In genomic region chr16:49834496-49835009, GRCh38 we compare ENCODE assay signal across 13 cellular contexts. TPM values are rescaled to one million over a fixed set of nuclear protein-coding genes. Genes with fewer than 3 reads are reported as not detected.
A peak's percentile ranks its signal among the peaks of the same experiment; 100 is the strongest.
DNase-seq lines count a peak whose midpoint lies in the region; ATAC-seq and TF ChIP-seq lines count a peak whose summit lies in the region.
"Had no signal": no experiment of that assay in that cellular context is flagged by ENCODE, and none has a peak within 500 bp of the region (broad histone marks: within the 10 kb centered on the region; RNA-seq: fewer than 3 reads in every experiment).

No MANE protein-coding gene starts in this region.

- no peak overlapping the region for H3K4me3 ChIP-seq in SK-N-SH (ENCODE audit: low read depth in 2 of 2, low read length in 1 of 2)
- no peak overlapping the region for H3K4me3 ChIP-seq in hepatocyte
- H3K4me3 ChIP-seq in ovary = no peak overlapping the region
- H3K4me3 ChIP-seq in aorta (ENCODE audit: low read length in 2 of 2) = no peak overlapping the region
- H3K4me3 ChIP-seq: right lobe of liver had no signal

- H2AFZ ChIP-seq in SK-N-SH (ENCODE audit: low read depth) (no peak overlapping the region), hepatocyte (no peak overlapping the region)

- H3K79me2 ChIP-seq in SK-N-SH (ENCODE audit: insufficient read depth) (no peaks in the 10 kb centered on the region), hepatocyte (peaks cover 66% of the 10 kb centered on the region)

- H3K4me2 ChIP-seq in SK-N-SH (no peak overlapping the region), hepatocyte (peak overlapping the region; percentile 76)

- CTCF ChIA-PET in SK-N-SH (lab: Yijun Ruan, JAX) = interaction anchor here (0.7 to 1.9 kb wide), 3 partner anchors 23 to 226 kb away, joined by 3 to 11 read pairs (median 3); no protein-coding TSS in a partner anchor

- TF ChIP-seq CTCF in SK-N-SH (IDR thresholded peaks at IDR 0.05) (no peak), hepatocyte (IDR thresholded peaks at IDR 0.05; ENCODE audit: poor library complexity) (no peak), ovary (IDR thresholded peaks at IDR 0.05) (no peak)

- H3K27me3 ChIP-seq in SK-N-SH (ENCODE audit: insufficient read depth) (no peaks in the 10 kb centered on the region), hepatocyte (no peaks in the 10 kb centered on the region), ovary (no peaks in the 10 kb centered on the region), aorta (ENCODE audit: control insufficient read depth in 1 of 2, insufficient read depth in 2 of 2, low read length in 1 of 2) (no peaks in the 10 kb centered on the region)
- H3K27me3 ChIP-seq: right lobe of liver had no signal

- H3K9me3 ChIP-seq in SK-N-SH (no peaks in the 10 kb centered on the region), hepatocyte (ENCODE audit: low read depth) (no peaks in the 10 kb centered on the region), ovary (no peaks in the 10 kb centered on the region), aorta (ENCODE audit: control insufficient read depth, low read length) (no peaks in the 10 kb centered on the region)
- H3K9me3 ChIP-seq: right lobe of liver had no signal

- H3K27ac ChIP-seq in SK-N-SH (ENCODE audit: low read depth in 2 of 2, low read length in 1 of 2) = peak overlapping the region in 1 of 2 experiments; percentile 88; a peak in 2 of 4 replicates
- peak overlapping the region; percentile 98 for H3K27ac ChIP-seq in hepatocyte
- H3K27ac ChIP-seq in ovary = peak overlapping the region; percentile 78 to 85
- peak overlapping the region; percentile 58 to 74 for H3K27ac ChIP-seq in aorta (ENCODE audit: low read depth in 1 of 2, low read length in 2 of 2)

- no peak for TF ChIP-seq RAD21 in SK-N-SH (IDR thresholded peaks at IDR 0.05; ENCODE audit: low read length)

- H3K9me2 ChIP-seq in SK-N-SH = no peaks in the 10 kb centered on the region
- no peaks in the 10 kb centered on the region for H3K9me2 ChIP-seq in hepatocyte (replicated peaks; ENCODE audit: insufficient read depth)

- TF ChIP-seq POLR2A in ovary (IDR thresholded peaks at IDR 0.05) = no peak

- peak; percentile 81 for DNase-seq in SK-N-SH
- DNase-seq in hepatocyte (ENCODE audit: low spot score) = peak; percentile 87
- peak; percentile 75 to 89 (median 82) for DNase-seq in ovary
- peak; percentile 88 to 91 for DNase-seq in aorta
- DNase-seq in GM03348 (ENCODE audit: low spot score) = no peak
- DNase-seq in dermis blood vessel endothelial cell = no peak
- no peak for DNase-seq in Kasumi-1 (lab: John Stamatoyannopoulos, UW)
- DNase-seq: activated CD4-positive, alpha-beta T cell treated with anti-CD3 and anti-CD28 coated beads for 36 hours; activated naive CD8-positive, alpha-beta T cell treated with anti-CD3 and anti-CD28 coated beads for 36 hours; right lobe of liver had no signal

- TF ChIP-seq EP300 in SK-N-SH (IDR thresholded peaks at IDR 0.05; ENCODE audit: borderline replicate concordance in 1 of 2, low read depth in 1 of 2, low read length in 1 of 2) (no peak), ovary (IDR thresholded peaks at IDR 0.05) (no peak)

- WGBS in SK-N-SH (ENCODE audit: low lambda C conversion rate) = 49% methylated on average over 9 of the region's 18 CpGs
- 31% methylated on average over 14 of the region's 18 CpGs for WGBS in hepatocyte (ENCODE audit: low lambda C conversion rate, missing lambda C conversion rate)
- 15 to 24% (median 16%) methylated on average over 16 to 18 of the region's 18 CpGs for WGBS in ovary, 3 donors
- 7 to 9% methylated on average over 17 to 18 of the region's 18 CpGs for WGBS in aorta, 2 donors

- H3K4me1 ChIP-seq in SK-N-SH (ENCODE audit: control insufficient read depth in 1 of 2, insufficient read depth in 2 of 2, low read depth in 1 of 2, low read length in 1 of 2) (peaks cover 0 to 48% of the 10 kb centered on the region in 2 experiments; a peak in 2 of 4 replicates), hepatocyte (ENCODE audit: insufficient read depth) (peaks cover 81% of the 10 kb centered on the region), ovary (ENCODE audit: insufficient read depth) (peaks cover 40% of the 10 kb centered on the region), aorta (ENCODE audit: control insufficient read depth in 1 of 2, insufficient read depth in 2 of 2, low read length in 2 of 2) (no peaks in the 10 kb centered on the region)
- H3K4me1 ChIP-seq: right lobe of liver had no signal

- H3K9ac ChIP-seq in SK-N-SH = no peak overlapping the region

- H4K20me1 ChIP-seq in SK-N-SH (ENCODE audit: insufficient read depth) (no peaks in the 10 kb centered on the region), hepatocyte (ENCODE audit: insufficient read depth, poor library complexity, severe bottlenecking) (no peaks in the 10 kb centered on the region)

- H3F3A ChIP-seq in SK-N-SH (replicated peaks; ENCODE audit: insufficient read depth) = no peaks in the 10 kb centered on the region

- intact Hi-C loops in ovary (cut with DNase I) = no loop called here
- intact Hi-C loops in aorta (cut with DNase I) = loop anchor here (5.0 to 10.0 kb wide), 2 partner anchors 47 to 190 kb away; no protein-coding TSS in a partner anchor

- H3K36me3 ChIP-seq in SK-N-SH (replicated peaks in 1 of 2; ENCODE audit: control insufficient read depth in 1 of 2, insufficient read depth in 2 of 2, low read length in 1 of 2) (no peaks in the 10 kb centered on the region), hepatocyte (replicated peaks; ENCODE audit: insufficient read depth, low read depth) (no peaks in the 10 kb centered on the region), ovary (no peaks in the 10 kb centered on the region), aorta (ENCODE audit: control insufficient read depth in 1 of 2, insufficient read depth in 2 of 2, low read length in 1 of 2) (no peaks in the 10 kb centered on the region)
- H3K36me3 ChIP-seq: right lobe of liver had no signal

- ATAC-seq in SK-N-SH treated with all-trans-retinoic acid at 6 μM for 48 hours (no peak; the same call in 2 of the 3 replicates), aorta (ENCODE audit: low FRiP score) (peak; percentile 78)
- ATAC-seq: activated CD4-positive, alpha-beta T cell treated with anti-CD3 and anti-CD28 coated beads for 36 hours; Panc1 had no signal

- POLR2A ChIA-PET in SK-N-SH (lab: Yijun Ruan, JAX) = no interaction called here

TF ChIP-seq in SK-N-SH, 30 proteins besides CTCF, POLR2A, EP300 and RAD21:
- no peak for TF ChIP-seq NFIC (IDR thresholded peaks at IDR 0.05; ENCODE audit: borderline replicate concordance)
- no peak for TF ChIP-seq GABPA (IDR thresholded peaks at IDR 0.05; ENCODE audit: low read depth)
- TF ChIP-seq CHD2 (IDR thresholded peaks at IDR 0.05; ENCODE audit: low read length, partially characterized antibody) = no peak
- TF ChIP-seq POLR2AphosphoS5 (IDR thresholded peaks at IDR 0.05; ENCODE audit: low read depth, low read length) = no peak
- no peak for TF ChIP-seq MAX (IDR thresholded peaks at IDR 0.05; ENCODE audit: low read depth)
- TF ChIP-seq USF1 (IDR thresholded peaks at IDR 0.05; ENCODE audit: borderline replicate concordance, low read depth) = no peak
- peak; percentile 23; the same call in 1 of the 2 replicates for TF ChIP-seq GATA2 (CRISPR knock-in tag; IDR thresholded peaks at IDR 0.05)
- no peak for TF ChIP-seq JUND (IDR thresholded peaks at IDR 0.05)

TF ChIP-seq in SK-N-SH treated with all-trans-retinoic acid at 6 μM for 48 hours, 23 proteins besides CTCF, POLR2A, EP300 and RAD21:
- TF ChIP-seq PPARA (CRISPR knock-in tag; IDR thresholded peaks at IDR 0.05; ENCODE audit: borderline replicate concordance) (no peak), ZFP30 (CRISPR knock-in tag; IDR thresholded peaks at IDR 0.05) (no peak), ISL1 (CRISPR knock-in tag; IDR thresholded peaks at IDR 0.05) (no peak), GLIS3 (CRISPR knock-in tag; IDR thresholded peaks at IDR 0.05) (no peak)

RNA-seq across cellular contexts. Expression of gene ZNF423, which starts 21.4 kb away (rescaled TPM):
- polyA plus RNA-seq in SK-N-SH (2012; rRNA removed) (1.2 and 1.9 TPM in 2 replicates), hepatocyte (9.6 and 11.3 TPM in 2 replicates), ovary (1 to 10 TPM; 4.7 to 6.0 TPM), aorta (1 to 10 TPM; 3.1 to 7.6 TPM)
- 1.3 and 3.3 TPM in 2 replicates for polyA plus RNA-seq in SK-N-SH (2012; cell fraction: cytosol; rRNA removed)
- polyA plus RNA-seq in SK-N-SH (2012; cell fraction: nucleus; rRNA removed) = 0.51 and 1.1 TPM in 2 replicates
- total RNA-seq in hepatocyte (7.6 and 11.8 TPM in 2 replicates), ovary (10 to 100 TPM in 5 of 7 donors, 1 to 10 TPM in 2; 3.3 to 40.3 (median 23.2) TPM), aorta (10 to 100 TPM; 12.5 to 43.1 TPM), dermis blood vessel endothelial cell (7.1 and 13.4 TPM in 2 replicates)
- total RNA-seq: activated CD4-positive, alpha-beta T cell treated with anti-CD3 and anti-CD28 coated beads for 36 hours; activated naive CD8-positive, alpha-beta T cell treated with anti-CD3 and anti-CD28 coated beads for 36 hours; MCF 10A had no signal

Comparison
In these comparisons a context has a peak if more than half of its experiments do, and no peak if none do; other contexts are left out.
1. DNase-seq: peak in SK-N-SH (single experiment), hepatocyte (single experiment), ovary (5 of 5) and aorta (2 of 2); none in GM03348 (single experiment), dermis blood vessel endothelial cell (single experiment) and Kasumi-1 (0 of 2).
2. intact Hi-C loops: an anchor here in aorta (5.0 to 10.0 kb wide); none called in ovary.